ENCODE assay signal across 10 cellular contexts in genomic region chr18:37484893-37485834, GRCh38.
DNase-seq lines count a peak whose midpoint lies in the region; ATAC-seq and TF ChIP-seq lines count a peak whose summit lies in the region.
"Had no signal": no experiment of that assay in that cellular context is flagged by ENCODE, and none has a peak within 500 bp of the region (broad histone marks: within the 10 kb centered on the region; RNA-seq: fewer than 3 reads in every experiment).

No MANE protein-coding gene starts in this region.

- H3K4me3 ChIP-seq in breast epithelium = peak overlapping the region in 2 of 3 donors; percentile 43 to 59
- peak overlapping the region; percentile 7 for H3K4me3 ChIP-seq in right cardiac atrium (ENCODE audit: low read length)
- no peak overlapping the region for H3K4me3 ChIP-seq in PC-9

- CTCF ChIA-PET in MCF 10A (lab: Yijun Ruan, JAX) = interaction anchor here (0.6 kb wide), 1 partner anchor 111 kb away, joined by 3 read pairs; no protein-coding TSS in a partner anchor
- CTCF ChIA-PET in PC-9 (lab: Charles Lee) = no interaction called here

- H4K20me1 ChIP-seq in PC-9 (ENCODE audit: insufficient read depth) = no peaks in the 10 kb centered on the region

- H3K27ac Mint-ChIP-seq in MCF 10A (ENCODE audit: low read depth, unreplicated experiment) = no peak overlapping the region
- H3K27ac Mint-ChIP-seq: activated B cell treated with CpG ODN at 0.5 μM for 24 hours had no signal

- no peaks in the 10 kb centered on the region for H3K4me1 ChIP-seq in breast epithelium
- H3K4me1 ChIP-seq in right cardiac atrium (ENCODE audit: control insufficient read depth, insufficient read depth, low read length) = no peaks in the 10 kb centered on the region
- H3K4me1 ChIP-seq in PC-9 (replicated peaks; ENCODE audit: insufficient read depth) = no peaks in the 10 kb centered on the region

- in situ Hi-C loops in SK-MEL-5 (cut with HindIII; ENCODE audit: low pct_unique_long_range_greater_than_20kb, low sequenced_read_pairs) = no loop called here

- WGBS in right cardiac atrium = 3% methylated on average over 101 of the region's 102 CpGs

- H3K9me2 ChIP-seq in PC-9 (ENCODE audit: insufficient read depth) = no peaks in the 10 kb centered on the region

- no peak overlapping the region for H2AFZ ChIP-seq in PC-9

- DNase-seq in breast epithelium (ENCODE audit: low spot score in 2 of 2) (no peak), MCF 10A (ENCODE audit: unreplicated experiment) (no peak), SK-MEL-5 (ENCODE audit: low read depth, low spot score) (peak; percentile 26), right cardiac atrium (peak in 2 of 3 donors; percentile 26 to 54), T1000 (lab: John Stamatoyannopoulos, UW) (no peak), PC-9 (no peak)
- DNase-seq in stimulated activated naive CD8-positive, alpha-beta T cell treated with anti-CD3 and anti-CD28 coated beads, Interleukin-15, Interleukin-2, amounts not matched to agents 100 U/mL and 50 U/mL, for 24 hours = peak; percentile 26
- DNase-seq: activated B cell treated with CpG ODN at 0.5 μM for 24 hours had no signal

- no peaks in the 10 kb centered on the region for H3K36me3 Mint-ChIP-seq in MCF 10A (ENCODE audit: insufficient read depth, unreplicated experiment)

- H3F3A ChIP-seq in PC-9 (ENCODE audit: insufficient read depth, low read depth) = no peaks in the 10 kb centered on the region

- no peak for TF ChIP-seq POLR2A in breast epithelium (IDR thresholded peaks at IDR 0.05)

- H3K27ac ChIP-seq in breast epithelium (no peak overlapping the region), right cardiac atrium (ENCODE audit: low read length) (no peak overlapping the region), PC-9 (no peak overlapping the region)
- H3K27ac ChIP-seq: neutrophil had no signal

- POLR2A ChIA-PET in MCF 10A (lab: Yijun Ruan, JAX) = no interaction called here
- POLR2A ChIA-PET in PC-9 (lab: Charles Lee; ENCODE audit: unreplicated experiment) = no interaction called here

- H3K9me3 ChIP-seq in breast epithelium (no peaks in the 10 kb centered on the region), right cardiac atrium (ENCODE audit: control insufficient read depth, low read length) (no peaks in the 10 kb centered on the region), PC-9 (ENCODE audit: insufficient read depth, low read depth) (no peaks in the 10 kb centered on the region)
- H3K9me3 ChIP-seq: neutrophil had no signal

- TF ChIP-seq CTCF in breast epithelium (IDR thresholded peaks at IDR 0.05) (peak in 1 of 3 donors; percentile 9), MCF 10A (IDR thresholded peaks at IDR 0.05; ENCODE audit: unreplicated experiment) (no peak), PC-9 (conservative IDR thresholded peaks at IDR 0.05) (no peak)

- ATAC-seq in right cardiac atrium = peak in 1 of 2 donors; percentile 54
- peak; percentile 78 for ATAC-seq in stimulated activated naive CD8-positive, alpha-beta T cell treated with anti-CD3 and anti-CD28 coated beads, Interleukin-15, Interleukin-2, amounts not matched to agents 100 U/mL and 50 U/mL, for 24 hours
- ATAC-seq in GM18861 (IDR thresholded peaks at IDR 0.05; ENCODE audit: unreplicated experiment) = no peak

- no peak overlapping the region for H3K4me3 Mint-ChIP-seq in MCF 10A (ENCODE audit: unreplicated experiment)
- H3K4me3 Mint-ChIP-seq: activated B cell treated with CpG ODN at 0.5 μM for 24 hours had no signal

- no peaks in the 10 kb centered on the region for H3K79me2 ChIP-seq in PC-9 (ENCODE audit: low read depth)

- H3K27me3 Mint-ChIP-seq in MCF 10A (ENCODE audit: insufficient read depth, unreplicated experiment) = peaks cover 27% of the 10 kb centered on the region

- H3K4me2 ChIP-seq in PC-9 = no peak overlapping the region

- BruUV-seq in MCF 10A (replicated peaks; lab: Mats Ljungman, UMichigan) (no TSS peak), PC-9 (replicated peaks; lab: Mats Ljungman, UMichigan) (no TSS peak)

- intact Hi-C loops in breast epithelium (cut with DNase I; ENCODE audit: low total_unique reads) = no loop called here
- intact Hi-C loops in MCF 10A (cut with micrococcal nuclease) = no loop called here
- intact Hi-C loops in right cardiac atrium (cut with DNase I) = no loop called here
- intact Hi-C loops in PC-9 (cut with micrococcal nuclease; ENCODE audit: unreplicated experiment) = no loop called here

- H3K9me3 Mint-ChIP-seq in MCF 10A (ENCODE audit: unreplicated experiment) = peaks cover 7% of the 10 kb centered on the region
- H3K9me3 Mint-ChIP-seq: activated B cell treated with CpG ODN at 0.5 μM for 24 hours had no signal

- H3K27me3 ChIP-seq in breast epithelium = peaks cover 0 to 48% of the 10 kb centered on the region in 2 donors
- no peaks in the 10 kb centered on the region for H3K27me3 ChIP-seq in right cardiac atrium (ENCODE audit: control insufficient read depth, insufficient read depth)
- peaks cover 35% of the 10 kb centered on the region for H3K27me3 ChIP-seq in PC-9 (ENCODE audit: insufficient read depth, low read depth)

- no peaks in the 10 kb centered on the region for H3K4me1 Mint-ChIP-seq in MCF 10A (ENCODE audit: insufficient read depth, unreplicated experiment)

- H3K36me3 ChIP-seq in breast epithelium (no peaks in the 10 kb centered on the region), PC-9 (ENCODE audit: low read depth) (no peaks in the 10 kb centered on the region)
- H3K36me3 ChIP-seq: neutrophil had no signal

Comparison
In these comparisons a context has a peak if more than half of its experiments do, and no peak if none do; other contexts are left out.
1. DNase-seq: peak in SK-MEL-5 (single experiment), right cardiac atrium (2 of 3) and stimulated activated naive CD8-positive, alpha-beta T cell treated with anti-CD3 and anti-CD28 coated beads, Interleukin-15, Interleukin-2, amounts not matched to agents 100 U/mL and 50 U/mL, for 24 hours (single experiment); none in breast epithelium (0 of 2), MCF 10A (single experiment), T1000 (single experiment) and PC-9 (0 of 2).